Comparison of ENCODE assay signal across 17 cellular contexts in the genomic region with DNA sequence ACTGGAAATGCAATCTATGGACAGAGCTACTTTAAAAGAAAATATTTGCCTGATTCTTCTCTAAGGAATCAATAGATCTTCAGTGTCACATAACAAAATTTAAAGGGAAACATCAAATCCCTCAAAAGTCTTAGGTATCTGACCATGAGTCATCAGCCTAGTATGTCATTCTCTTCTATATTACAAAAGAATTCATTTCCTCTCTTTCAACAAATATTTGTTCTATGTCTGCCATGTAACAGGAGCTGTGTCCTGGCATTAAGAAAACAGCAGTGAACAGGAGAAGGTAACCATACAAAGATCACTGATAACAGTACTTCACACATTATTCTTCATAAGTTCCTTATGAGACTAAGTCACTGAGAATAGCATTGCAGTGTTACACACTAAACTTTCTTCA.
A peak's percentile ranks its signal among the peaks of the same experiment; 100 is the strongest.
DNase-seq lines count a peak whose midpoint lies in the region; ATAC-seq and TF ChIP-seq lines count a peak whose summit lies in the region.
"Had no signal": no experiment of that assay in that cellular context is flagged by ENCODE, and none has a peak within 500 bp of the region (broad histone marks: within the 10 kb centered on the region; RNA-seq: fewer than 3 reads in every experiment).

No MANE protein-coding gene starts in this region.

- H3K4me1 Mint-ChIP-seq in MCF 10A (ENCODE audit: insufficient read depth, unreplicated experiment) (peaks cover 28% of the 10 kb centered on the region), type B pancreatic cell (ENCODE audit: unreplicated experiment) (peaks cover 25% of the 10 kb centered on the region)

- H3K9me3 ChIP-seq in breast epithelium (no peaks in the 10 kb centered on the region), transverse colon (no peaks in the 10 kb centered on the region)
- H3K9me3 ChIP-seq: upper lobe of right lung had no signal

- H3K36me3 ChIP-seq in breast epithelium (no peaks in the 10 kb centered on the region), transverse colon (no peaks in the 10 kb centered on the region)
- H3K36me3 ChIP-seq: upper lobe of right lung had no signal

- H3K9me3 Mint-ChIP-seq in MCF 10A (ENCODE audit: unreplicated experiment) (no peaks in the 10 kb centered on the region), type B pancreatic cell (peaks cover 9% of the 10 kb centered on the region)
- H3K9me3 Mint-ChIP-seq: activated T-cell treated with anti-CD3 and anti-CD28 coated beads, Interleukin-2, amount 50 U/mL, for 72 hours; effector memory CD8-positive, alpha-beta T cell; T-helper 1 cell treated with Interleukin-12 subunit alpha and Interleukin-12 subunit beta and Interleukin-4 antibody, amounts not matched to agents 30 μg/mL and 1 μg/mL, for 36 hours had no signal

- no peak overlapping the region for H3K27ac ChIP-seq in breast epithelium
- H3K27ac ChIP-seq in transverse colon: no peak overlapping the region
- H3K27ac ChIP-seq: upper lobe of right lung had no signal

- intact Hi-C loops in MCF 10A (cut with micrococcal nuclease): no loop called here
- intact Hi-C loops in breast epithelium (cut with DNase I; ENCODE audit: low total_unique reads): no loop called here
- intact Hi-C loops in transverse colon (cut with DNase I; ENCODE audit: low total_unique reads): no loop called here

- TF ChIP-seq EP300 in transverse colon (IDR thresholded peaks at IDR 0.05; ENCODE audit: low read depth): no peak

- H3K4me1 ChIP-seq in breast epithelium (no peaks in the 10 kb centered on the region), transverse colon (no peaks in the 10 kb centered on the region)
- H3K4me1 ChIP-seq: upper lobe of right lung had no signal

- BruUV-seq in MCF 10A (replicated peaks; lab: Mats Ljungman, UMichigan): no TSS peak

- ATAC-seq in SK-N-SH treated with all-trans-retinoic acid at 6 μM for 48 hours: peak; percentile 69
- ATAC-seq: activated T-cell treated with anti-CD3 and anti-CD28 coated beads, Interleukin-2, amount 50 U/mL, for 72 hours; effector memory CD8-positive, alpha-beta T cell; upper lobe of right lung had no signal

- H3K27me3 Mint-ChIP-seq in MCF 10A (ENCODE audit: insufficient read depth, unreplicated experiment) (no peaks in the 10 kb centered on the region), type B pancreatic cell (no peaks in the 10 kb centered on the region)
- H3K27me3 Mint-ChIP-seq: effector memory CD8-positive, alpha-beta T cell had no signal

- TF ChIP-seq POLR2A in breast epithelium (IDR thresholded peaks at IDR 0.05) (no peak), transverse colon (IDR thresholded peaks at IDR 0.05) (no peak), erythroblast (IDR thresholded peaks at IDR 0.05; ENCODE audit: low read length) (no peak)

- CTCF ChIA-PET in MCF 10A (lab: Yijun Ruan, JAX): no interaction called here

- H3K4me3 Mint-ChIP-seq in MCF 10A (ENCODE audit: unreplicated experiment) (no peak overlapping the region), type B pancreatic cell (no peak overlapping the region)
- H3K4me3 Mint-ChIP-seq: activated T-cell treated with anti-CD3 and anti-CD28 coated beads, Interleukin-2, amount 50 U/mL, for 72 hours; effector memory CD8-positive, alpha-beta T cell; T-helper 1 cell treated with Interleukin-12 subunit alpha and Interleukin-12 subunit beta and Interleukin-4 antibody, amounts not matched to agents 30 μg/mL and 1 μg/mL, for 36 hours had no signal

- H3K27ac Mint-ChIP-seq in MCF 10A (ENCODE audit: low read depth, unreplicated experiment) (peak overlapping the region; percentile 74), type B pancreatic cell (peak overlapping the region; percentile 32)
- H3K27ac Mint-ChIP-seq: activated T-cell treated with anti-CD3 and anti-CD28 coated beads, Interleukin-2, amount 50 U/mL, for 72 hours; effector memory CD8-positive, alpha-beta T cell; T-helper 1 cell treated with Interleukin-12 subunit alpha and Interleukin-12 subunit beta and Interleukin-4 antibody, amounts not matched to agents 30 μg/mL and 1 μg/mL, for 36 hours had no signal

- POLR2A ChIA-PET in MCF 10A (lab: Yijun Ruan, JAX): interaction anchor here (0.7 kb wide), 1 partner anchor 963 kb away, joined by 3 read pairs; no protein-coding TSS in a partner anchor

- H3K36me3 Mint-ChIP-seq in MCF 10A (ENCODE audit: insufficient read depth, unreplicated experiment) (no peaks in the 10 kb centered on the region), type B pancreatic cell (no peaks in the 10 kb centered on the region)

- H3K27me3 ChIP-seq in breast epithelium: no peaks in the 10 kb centered on the region
- no peaks in the 10 kb centered on the region for H3K27me3 ChIP-seq in transverse colon

- H3K4me3 ChIP-seq in breast epithelium (no peak overlapping the region), transverse colon (no peak overlapping the region)
- H3K4me3 ChIP-seq: upper lobe of right lung had no signal

- in situ Hi-C loops in transverse colon (cut with MboI; ENCODE audit: low pct_ligation_motif_present in 1 of 4, low pct_unique_long_range_greater_than_20kb in 1 of 4, low sequenced_read_pairs in 3 of 4): no loop called here

- DNase-seq in MCF 10A (ENCODE audit: unreplicated experiment) (peak; percentile 45), breast epithelium (ENCODE audit: low spot score in 2 of 2) (no peak), fibroblast of peridontal ligament (ENCODE audit: extremely low read depth) (peak; percentile 45), type B pancreatic cell (ENCODE audit: extremely low spot score, unreplicated experiment) (no peak), transverse colon (no peak), erythroblast (lab: John Stamatoyannopoulos, UW) (no peak), GM20000 (ENCODE audit: low spot score) (no peak)
- DNase-seq: activated CD4-positive, alpha-beta T cell treated with anti-CD3 and anti-CD28 coated beads for 4 hours; activated T-cell treated with anti-CD3 and anti-CD28 coated beads, Interleukin-2, amount 50 U/mL, for 72 hours; amygdala; DMS153; effector memory CD8-positive, alpha-beta T cell; nucleus accumbens; stimulated activated CD4-positive, alpha-beta T cell treated with anti-CD3 and anti-CD28 coated beads, Interleukin-12 subunit alpha, Interleukin-12 subunit beta, amount 100 ng/mL, for 4 hours; upper lobe of right lung had no signal

- TF ChIP-seq CTCF in MCF 10A (IDR thresholded peaks at IDR 0.05; ENCODE audit: unreplicated experiment): no peak
- TF ChIP-seq CTCF in breast epithelium (IDR thresholded peaks at IDR 0.05): no peak
- no peak for TF ChIP-seq CTCF in type B pancreatic cell (conservative IDR thresholded peaks at IDR 0.05)
- no peak for TF ChIP-seq CTCF in transverse colon (IDR thresholded peaks at IDR 0.05)
- no peak for TF ChIP-seq CTCF in GM20000 (IDR thresholded peaks at IDR 0.05; ENCODE audit: extremely low read depth, missing control alignments)

TF ChIP-seq in SK-N-SH treated with all-trans-retinoic acid at 6 μM for 48 hours, 23 proteins besides CTCF, POLR2A, EP300 and RAD21:
- TF ChIP-seq ZNF8 (CRISPR knock-in tag; IDR thresholded peaks at IDR 0.05) (0 out of 2 replicates have a peak, but pooled peaks have one; percentile 9), RARB (CRISPR knock-in tag; IDR thresholded peaks at IDR 0.05) (no peak), ISL1 (CRISPR knock-in tag; IDR thresholded peaks at IDR 0.05) (peak; percentile 25; the same call in 1 of the 2 replicates), POU6F1 (CRISPR knock-in tag; IDR thresholded peaks at IDR 0.05; ENCODE audit: borderline replicate concordance, low read depth) (0 out of 2 replicates have a peak, but pooled peaks have one; percentile 13)

Comparison
In these comparisons a context has a peak if more than half of its experiments do, and no peak if none do; other contexts are left out.
1. DNase-seq: peak in MCF 10A (single experiment) and fibroblast of peridontal ligament (single experiment); none in breast epithelium (0 of 2), type B pancreatic cell (single experiment), transverse colon (single experiment), erythroblast (0 of 2) and GM20000 (single experiment).